Comparison of ENCODE assay signal across 12 cellular contexts in genomic region chr2:211867845-211868361, GRCh38.
DNase-seq lines count a peak whose midpoint lies in the region; ATAC-seq and TF ChIP-seq lines count a peak whose summit lies in the region.
"Had no signal": no experiment of that assay in that cellular context is flagged by ENCODE, and none has a peak within 500 bp of the region (broad histone marks: within the 10 kb centered on the region; RNA-seq: fewer than 3 reads in every experiment).

No MANE protein-coding gene starts in this region.

- TF ChIP-seq CTCF in choroid plexus epithelial cell (conservative IDR thresholded peaks at IDR 0.05; ENCODE audit: low read depth, low read length) (no peak), lower lobe of right lung (IDR thresholded peaks at IDR 0.05) (no peak)

- H3K27ac Mint-ChIP-seq in activated CD4-positive, alpha-beta memory T cell treated with anti-CD3 and anti-CD28 coated beads, Interleukin-2, amount 10 ng/mL, durations not matched to agents 7 days and 5 days: no peak overlapping the region
- no peak overlapping the region for H3K27ac Mint-ChIP-seq in immature natural killer cell
- H3K27ac Mint-ChIP-seq: endodermal cell had no signal

- no peaks in the 10 kb centered on the region for H3K4me1 ChIP-seq in neuronal stem cell (ENCODE audit: control insufficient read depth in 2 of 2, insufficient read depth in 1 of 2, low read depth in 1 of 2, low read length in 2 of 2)
- no peaks in the 10 kb centered on the region for H3K4me1 ChIP-seq in lower lobe of right lung
- H3K4me1 ChIP-seq: parathyroid adenoma had no signal

- H3K9me3 ChIP-seq in neuronal stem cell (replicated peaks in 1 of 2; ENCODE audit: control insufficient read depth in 2 of 2, insufficient read depth in 1 of 2, low read depth in 1 of 2, low read length in 2 of 2): peaks cover 0 to 3% of the 10 kb centered on the region in 2 donors
- H3K9me3 ChIP-seq in lower lobe of right lung: no peaks in the 10 kb centered on the region
- H3K9me3 ChIP-seq: thoracic aorta had no signal

- H3K36me3 Mint-ChIP-seq in activated CD4-positive, alpha-beta memory T cell treated with anti-CD3 and anti-CD28 coated beads, Interleukin-2, amount 10 ng/mL, durations not matched to agents 7 days and 5 days (ENCODE audit: low read depth): no peaks in the 10 kb centered on the region
- H3K36me3 Mint-ChIP-seq in immature natural killer cell: peaks cover 0 to 4% (median 0%) of the 10 kb centered on the region in 3 donors

- H4K8ac ChIP-seq in neuronal stem cell (ENCODE audit: low read depth, low read length): no peak overlapping the region

- H3K18ac ChIP-seq in neuronal stem cell (ENCODE audit: low read length): no peak overlapping the region

- H2BK5ac ChIP-seq in neuronal stem cell (ENCODE audit: low read length): no peak overlapping the region

- H3K36me3 ChIP-seq in neuronal stem cell (replicated peaks in 1 of 2; ENCODE audit: control insufficient read depth in 2 of 2, insufficient read depth in 2 of 2, low read length in 2 of 2): no peaks in the 10 kb centered on the region
- H3K36me3 ChIP-seq in lower lobe of right lung: no peaks in the 10 kb centered on the region
- H3K36me3 ChIP-seq: thoracic aorta had no signal

- H3K14ac ChIP-seq in neuronal stem cell (ENCODE audit: low read length): no peak overlapping the region

- POLR2A ChIA-PET in activated CD4-positive, alpha-beta memory T cell treated with anti-CD3 and anti-CD28 coated beads, Interleukin-2, amount 10 ng/mL, durations not matched to agents 7 days and 5 days (lab: Charles Lee): no interaction called here

- no peaks in the 10 kb centered on the region for H3K27me3 ChIP-seq in neuronal stem cell (ENCODE audit: control insufficient read depth in 3 of 3, insufficient read depth in 3 of 3, low read depth in 1 of 3, low read length in 3 of 3)
- H3K27me3 ChIP-seq in lower lobe of right lung (ENCODE audit: low read depth): no peaks in the 10 kb centered on the region

- no peak overlapping the region for H3K4me3 Mint-ChIP-seq in activated CD4-positive, alpha-beta memory T cell treated with anti-CD3 and anti-CD28 coated beads, Interleukin-2, amount 10 ng/mL, durations not matched to agents 7 days and 5 days
- no peak overlapping the region for H3K4me3 Mint-ChIP-seq in immature natural killer cell
- H3K4me3 Mint-ChIP-seq: endodermal cell had no signal

- H3K4me1 Mint-ChIP-seq in activated CD4-positive, alpha-beta memory T cell treated with anti-CD3 and anti-CD28 coated beads, Interleukin-2, amount 10 ng/mL, durations not matched to agents 7 days and 5 days: no peaks in the 10 kb centered on the region
- H3K4me1 Mint-ChIP-seq in immature natural killer cell: no peaks in the 10 kb centered on the region
- H3K4me1 Mint-ChIP-seq: endodermal cell had no signal

- no peak overlapping the region for H3K9ac ChIP-seq in neuronal stem cell (ENCODE audit: low read depth, low read length, poor library complexity)
- H3K9ac ChIP-seq: parathyroid adenoma had no signal

- CTCF ChIA-PET in activated CD4-positive, alpha-beta memory T cell treated with anti-CD3 and anti-CD28 coated beads, Interleukin-2, amount 10 ng/mL, durations not matched to agents 7 days and 5 days (lab: Charles Lee): no interaction called here

- no peak overlapping the region for H3K4me3 ChIP-seq in choroid plexus epithelial cell (ENCODE audit: low read depth, low read length)
- no peak overlapping the region for H3K4me3 ChIP-seq in neuronal stem cell (ENCODE audit: low read length in 2 of 2)
- H3K4me3 ChIP-seq in lower lobe of right lung: no peak overlapping the region
- H3K4me3 ChIP-seq: thoracic aorta had no signal

- no peaks in the 10 kb centered on the region for H3K27me3 Mint-ChIP-seq in activated CD4-positive, alpha-beta memory T cell treated with anti-CD3 and anti-CD28 coated beads, Interleukin-2, amount 10 ng/mL, durations not matched to agents 7 days and 5 days
- peaks cover 0 to 1% (median 0%) of the 10 kb centered on the region in 3 donors for H3K27me3 Mint-ChIP-seq in immature natural killer cell (ENCODE audit: low read depth in 3 of 3)

- peaks cover 8% of the 10 kb centered on the region for H3K9me3 Mint-ChIP-seq in activated CD4-positive, alpha-beta memory T cell treated with anti-CD3 and anti-CD28 coated beads, Interleukin-2, amount 10 ng/mL, durations not matched to agents 7 days and 5 days
- peaks cover 0 to 23% (median 7%) of the 10 kb centered on the region in 6 donors for H3K9me3 Mint-ChIP-seq in immature natural killer cell

- no peak overlapping the region for H3K4me2 ChIP-seq in neuronal stem cell (ENCODE audit: insufficient read depth, low read length, poor library complexity, severe bottlenecking)

- no peak overlapping the region for H2BK120ac ChIP-seq in neuronal stem cell (ENCODE audit: low read depth, low read length)

- H3K79me1 ChIP-seq in neuronal stem cell (ENCODE audit: low read depth, low read length): no peaks in the 10 kb centered on the region

- no peak overlapping the region for H3K27ac ChIP-seq in neuronal stem cell (replicated peaks; ENCODE audit: low read length)
- H3K27ac ChIP-seq in lower lobe of right lung: no peak overlapping the region
- H3K27ac ChIP-seq: parathyroid adenoma, thoracic aorta had no signal

- H4K91ac ChIP-seq in neuronal stem cell (ENCODE audit: low read depth, low read length, poor library complexity): no peak overlapping the region

- ATAC-seq in GM21381 (IDR thresholded peaks at IDR 0.05; ENCODE audit: unreplicated experiment) (peak; percentile 69), HG03196 (IDR thresholded peaks at IDR 0.05; ENCODE audit: unreplicated experiment) (peak; percentile 92), lower lobe of right lung (no peak)

- H3K23ac ChIP-seq in neuronal stem cell (ENCODE audit: low read depth, low read length, poor library complexity): no peak overlapping the region

- H3K4ac ChIP-seq in neuronal stem cell (ENCODE audit: low read length): no peak overlapping the region

- H2BK15ac ChIP-seq in neuronal stem cell (ENCODE audit: low read length): no peak overlapping the region

- H2AFZ ChIP-seq in neuronal stem cell (ENCODE audit: low read length): no peak overlapping the region
- H2AFZ ChIP-seq: parathyroid adenoma had no signal

- H2BK12ac ChIP-seq in neuronal stem cell (ENCODE audit: low read length): no peak overlapping the region

- intact Hi-C loops in lower lobe of right lung (cut with DNase I): no loop called here

- H2AK5ac ChIP-seq in neuronal stem cell (ENCODE audit: low read depth, low read length): no peak overlapping the region

- DNase-seq in EL: peak; percentile 46
- DNase-seq in choroid plexus epithelial cell (ENCODE audit: low read depth): peak; percentile 73
- DNase-seq in neuronal stem cell (ENCODE audit: low spot score): no peak
- no peak for DNase-seq in activated CD4-positive, alpha-beta memory T cell treated with anti-CD3 and anti-CD28 coated beads, Interleukin-2, amount 10 ng/mL, durations not matched to agents 7 days and 5 days
- no peak for DNase-seq in immature natural killer cell
- no peak for DNase-seq in lower lobe of right lung
- DNase-seq: endodermal cell, NCI-H1092 had no signal

Comparison
In these comparisons a context has a peak if more than half of its experiments do, and no peak if none do; other contexts are left out.
1. DNase-seq: peak in EL (single experiment) and choroid plexus epithelial cell (single experiment); none in neuronal stem cell (single experiment), activated CD4-positive, alpha-beta memory T cell treated with anti-CD3 and anti-CD28 coated beads, Interleukin-2, amount 10 ng/mL, durations not matched to agents 7 days and 5 days (single experiment), immature natural killer cell (0 of 3) and lower lobe of right lung (single experiment).
2. ATAC-seq: peak in GM21381 (single experiment) and HG03196 (single experiment); none in lower lobe of right lung (0 of 2).